ENCODE assay signal across 8 cellular contexts in the genomic region with DNA sequence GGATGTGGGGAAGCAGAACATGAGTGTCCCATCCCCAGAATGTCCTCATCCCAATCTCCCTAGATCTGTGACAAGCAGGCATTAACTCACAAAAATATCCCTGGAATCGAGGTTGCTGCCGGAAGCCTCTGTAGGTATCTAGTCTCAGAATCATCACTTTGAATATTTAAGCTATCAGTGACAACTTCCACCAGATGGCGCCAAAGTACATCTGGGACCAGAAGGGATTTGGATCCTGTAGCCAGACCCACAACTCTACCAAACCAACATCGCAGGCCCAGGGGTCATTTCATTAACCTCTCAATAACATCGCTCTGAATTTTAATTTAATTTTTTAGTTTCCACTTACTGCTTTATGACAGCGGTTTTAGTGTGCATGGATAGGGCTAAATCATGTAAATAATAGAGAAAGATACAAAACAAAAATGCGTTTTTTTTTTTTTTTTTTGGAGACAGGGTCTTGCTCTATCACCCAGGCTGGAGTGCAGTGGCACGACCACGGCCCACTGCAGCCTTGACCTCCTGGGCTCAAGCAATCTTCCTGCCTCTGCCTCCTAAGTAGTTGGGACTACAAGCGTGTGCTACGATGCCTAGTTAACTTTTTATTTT. TPM values are rescaled to one million over a fixed set of nuclear protein-coding genes. Genes with fewer than 3 reads are reported as not detected.
DNase-seq lines count a peak whose midpoint lies in the region; ATAC-seq and TF ChIP-seq lines count a peak whose summit lies in the region.

No MANE protein-coding gene starts in this region.

- no peak overlapping the region for H2BK20ac ChIP-seq in H9 (ENCODE audit: low read depth, low read length, poor library complexity, severe bottlenecking)

- H4K8ac ChIP-seq in H9 (replicated peaks; ENCODE audit: insufficient read length, low read depth, low read length): no peak overlapping the region

- H3K36me3 ChIP-seq in CD4-positive, CD25-positive, alpha-beta regulatory T cell (ENCODE audit: control insufficient read depth, insufficient read depth, low read length): no peaks in the 10 kb centered on the region

- no peak overlapping the region for H3K4me2 ChIP-seq in H9 (ENCODE audit: insufficient read depth, insufficient read length, low read length)

- H3K4ac ChIP-seq in H9 (ENCODE audit: low read depth, low read length): no peak overlapping the region

- H2AK5ac ChIP-seq in H9 (ENCODE audit: insufficient read length, low read length): no peak overlapping the region

- H2BK12ac ChIP-seq in H9 (ENCODE audit: insufficient read length, low read depth, low read length): no peak overlapping the region

- DNase-seq in CD4-positive, CD25-positive, alpha-beta regulatory T cell: peak; percentile 68 to 84 (median 74)
- DNase-seq in H9 (peak; percentile 77), NCI-H1930 (lab: John Stamatoyannopoulos, UW) (peak; percentile 63 to 84), T-helper 2 cell (peak; percentile 21 to 76 (median 68)), amniotic epithelial cell (ENCODE audit: low read depth) (peak; percentile 73), left ventricle myocardium superior (peak; percentile 48), sciatic nerve (ENCODE audit: low spot score) (peak; percentile 90)

- peaks cover 20 to 37% (median 28%) of the 10 kb centered on the region in 4 donors for H3K4me1 Mint-ChIP-seq in CD4-positive, CD25-positive, alpha-beta regulatory T cell
- H3K4me1 Mint-ChIP-seq in H9: peaks cover 11 to 12% of the 10 kb centered on the region in 2 experiments

- no peak overlapping the region for H3K23ac ChIP-seq in H9 (ENCODE audit: insufficient read length, low read depth, low read length)

- H4K5ac ChIP-seq in H9 (ENCODE audit: insufficient read length, low read depth, low read length): no peak overlapping the region

- H2BK5ac ChIP-seq in H9 (ENCODE audit: insufficient read length, low read length): no peak overlapping the region

- H4K20me1 ChIP-seq in H9 (ENCODE audit: control insufficient read depth, insufficient read depth, insufficient read length): no peaks in the 10 kb centered on the region

- H3K23me2 ChIP-seq in H9 (ENCODE audit: insufficient read length, low read depth, low read length, poor library complexity, severe bottlenecking): peaks cover 9% of the 10 kb centered on the region

- H3K14ac ChIP-seq in H9 (ENCODE audit: insufficient read depth, low read length): no peak overlapping the region

- no peaks in the 10 kb centered on the region for H3K9me3 Mint-ChIP-seq in CD4-positive, CD25-positive, alpha-beta regulatory T cell
- peaks cover 3 to 8% of the 10 kb centered on the region in 2 experiments; a peak in 4 of 5 replicates for H3K9me3 Mint-ChIP-seq in H9

- H3K36me3 Mint-ChIP-seq in CD4-positive, CD25-positive, alpha-beta regulatory T cell: peaks cover under 1% of the 10 kb centered on the region
- peaks cover 0 to 1% (median 0%) of the 10 kb centered on the region in 3 experiments; a peak in 1 of 7 replicates for H3K36me3 Mint-ChIP-seq in H9 (ENCODE audit: insufficient read depth in 1 of 3, low read depth in 3 of 3)

- no peak overlapping the region for H4K91ac ChIP-seq in H9 (ENCODE audit: insufficient read length, low read depth, low read length)

- no peak overlapping the region for H3K9ac ChIP-seq in H9 (ENCODE audit: extremely low read depth, insufficient read length, low read length)

- H3K79me1 ChIP-seq in H9 (ENCODE audit: insufficient read depth, low read depth, low read length, poor library complexity, severe bottlenecking): no peaks in the 10 kb centered on the region

- no peaks in the 10 kb centered on the region for H3K79me2 ChIP-seq in H9 (ENCODE audit: insufficient read depth, low read length)

- H3K18ac ChIP-seq in H9 (ENCODE audit: insufficient read length, low read depth, low read length): no peak overlapping the region

- H3K4me3 Mint-ChIP-seq in CD4-positive, CD25-positive, alpha-beta regulatory T cell: peak overlapping the region; percentile 79 to 90 (median 85)
- peak overlapping the region; percentile 43 to 60; a peak in 4 of 5 replicates for H3K4me3 Mint-ChIP-seq in H9

- H2BK15ac ChIP-seq in H9 (ENCODE audit: low read depth, low read length): no peak overlapping the region

- no peak overlapping the region for H2AFZ ChIP-seq in H9 (ENCODE audit: low read length)

- no CpG with 5 or more reads among the region's 11 CpGs for whole genome bisulfite sequencing in H9 (ENCODE audit: extremely low coverage, insufficient read length, low lambda C conversion rate)

- H3K27me3 Mint-ChIP-seq in CD4-positive, CD25-positive, alpha-beta regulatory T cell: peaks cover 16% of the 10 kb centered on the region
- peaks cover 3% of the 10 kb centered on the region; the same call in 1 of the 2 replicates for H3K27me3 Mint-ChIP-seq in H9 (ENCODE audit: low read depth)

- H3K56ac ChIP-seq in H9 (ENCODE audit: insufficient read length, low read depth, low read length): no peak overlapping the region

- peak; percentile 36 to 41 for ATAC-seq in CD4-positive, CD25-positive, alpha-beta regulatory T cell (ENCODE audit: low read depth in 2 of 2)
- ATAC-seq in left ventricle myocardium superior (peak; percentile 67), sciatic nerve (peak; percentile 81), GM19324 (IDR thresholded peaks at IDR 0.05; ENCODE audit: low FRiP score, unreplicated experiment) (no peak)

- H3K4me1 ChIP-seq in CD4-positive, CD25-positive, alpha-beta regulatory T cell (ENCODE audit: control insufficient read depth, insufficient read depth, low read length, poor library complexity, severe bottlenecking): peaks cover 23% of the 10 kb centered on the region
- H3K4me1 ChIP-seq in H9 (ENCODE audit: insufficient read depth, low read length): no peaks in the 10 kb centered on the region

- H3K9me3 ChIP-seq in CD4-positive, CD25-positive, alpha-beta regulatory T cell (ENCODE audit: control insufficient read depth in 2 of 2, low read length in 2 of 2): no peaks in the 10 kb centered on the region
- no peaks in the 10 kb centered on the region for H3K9me3 ChIP-seq in H9 (ENCODE audit: control insufficient read depth, low read depth, low read length)

- H3K27ac ChIP-seq in CD4-positive, CD25-positive, alpha-beta regulatory T cell (ENCODE audit: insufficient read depth, low read length, poor library complexity, severe bottlenecking): no peak overlapping the region
- no peak overlapping the region for H3K27ac ChIP-seq in H9 (ENCODE audit: insufficient read length, low read depth, low read length)

- no peak overlapping the region for H3K4me3 ChIP-seq in CD4-positive, CD25-positive, alpha-beta regulatory T cell (ENCODE audit: low read depth, low read length)

- H3K27ac Mint-ChIP-seq in CD4-positive, CD25-positive, alpha-beta regulatory T cell: peak overlapping the region in 1 of 3 donors; percentile 81
- H3K27ac Mint-ChIP-seq in H9: no peak overlapping the region; a peak in 1 of 7 replicates

- H2BK120ac ChIP-seq in H9 (ENCODE audit: low read depth, low read length, poor library complexity, severe bottlenecking): no peak overlapping the region

- intact Hi-C loops in left ventricle myocardium superior (cut with micrococcal nuclease) (loop anchor here (10.0 kb wide), 1 partner anchor 440 kb away; no protein-coding TSS in a partner anchor), sciatic nerve (cut with DNase I) (no loop called here)

- H3T11ph ChIP-seq in H9 (ENCODE audit: low read length): no peak overlapping the region

- no peaks in the 10 kb centered on the region for H3K27me3 ChIP-seq in CD4-positive, CD25-positive, alpha-beta regulatory T cell (ENCODE audit: control insufficient read depth, insufficient read depth, low read length)
- no peaks in the 10 kb centered on the region for H3K27me3 ChIP-seq in H9 (ENCODE audit: insufficient read depth, low read length)

- TF ChIP-seq CTCF in H9 (conservative IDR thresholded peaks at IDR 0.05): peak; percentile 81

RNA-seq across cellular contexts. Expression of gene EXT2, which starts 1.1 kb away (rescaled TPM):
- total RNA-seq in CD4-positive, CD25-positive, alpha-beta regulatory T cell: 25.6 TPM
- 10 to 100 TPM; 39.0 to 42.6 (median 41.4) TPM for polyA plus RNA-seq in CD4-positive, CD25-positive, alpha-beta regulatory T cell
- total RNA-seq in H9 (2021) (42.9 and 45.9 TPM in 2 replicates), left ventricle myocardium superior (27.2 TPM), sciatic nerve (58.7 TPM)

RNA-seq across cellular contexts. Expression of gene ACCS, which starts 28.3 kb away (rescaled TPM):
- 77.9 TPM for total RNA-seq in CD4-positive, CD25-positive, alpha-beta regulatory T cell
- 1 to 10 TPM; 1.3 to 6.9 (median 1.7) TPM for polyA plus RNA-seq in CD4-positive, CD25-positive, alpha-beta regulatory T cell
- total RNA-seq in H9 (2021): 7.5 and 9.1 TPM in 2 replicates
- total RNA-seq in left ventricle myocardium superior: 8.2 TPM
- total RNA-seq in sciatic nerve: 71.6 TPM

RNA-seq across cellular contexts. Expression of gene ACCSL, which starts 46.6 kb away (rescaled TPM):
- not detected for total RNA-seq in CD4-positive, CD25-positive, alpha-beta regulatory T cell
- polyA plus RNA-seq in CD4-positive, CD25-positive, alpha-beta regulatory T cell: not detected
- total RNA-seq in H9 (2021): not detected in 2 replicates
- not detected for total RNA-seq in left ventricle myocardium superior
- total RNA-seq in sciatic nerve: not detected
